23 cellular contexts compared by ENCODE assay signal in genomic region chr3:124797426-124797945, GRCh38.
A peak's percentile ranks its signal among the peaks of the same experiment; 100 is the strongest.
DNase-seq lines count a peak whose midpoint lies in the region; FAIRE-seq and TF ChIP-seq lines count a peak whose summit lies in the region.
"Had no signal": no experiment of that assay in that cellular context is flagged by ENCODE, and none has a peak within 500 bp of the region (broad histone marks: within the 10 kb centered on the region; RNA-seq: fewer than 3 reads in every experiment).

No MANE protein-coding gene starts in this region.

- H3K36me3 Mint-ChIP-seq in neural progenitor cell, result peaks cover 11% of the 10 kb centered on the region
- H3K36me3 Mint-ChIP-seq: T-cell had no signal

- H3K9me3 Mint-ChIP-seq in neural progenitor cell, result no peaks in the 10 kb centered on the region
- H3K9me3 Mint-ChIP-seq: H9, T-cell had no signal

- H3K4me3 ChIP-seq in HEK293 (ENCODE audit: low read depth, low read length), result no peak overlapping the region
- no peak overlapping the region for H3K4me3 ChIP-seq in neural progenitor cell
- no peak overlapping the region for H3K4me3 ChIP-seq in small intestine (ENCODE audit: low read depth in 1 of 2, low read length in 2 of 2)
- H3K4me3 ChIP-seq in suprapubic skin, result no peak overlapping the region

- H3K9ac ChIP-seq in neural progenitor cell, result no peak overlapping the region

- no peak for FAIRE-seq in small intestine (lab: Jason Lieb, UNC)
- FAIRE-seq: D721Med, G401.6, RCC 7860 had no signal

- H4K20me1 ChIP-seq in neural progenitor cell (ENCODE audit: low read depth), result no peaks in the 10 kb centered on the region

- TF ChIP-seq POLR2A in suprapubic skin (IDR thresholded peaks at IDR 0.05), result no peak

- H3K27me3 ChIP-seq in neural progenitor cell, result no peaks in the 10 kb centered on the region
- no peaks in the 10 kb centered on the region for H3K27me3 ChIP-seq in small intestine (ENCODE audit: control insufficient read depth in 2 of 2, insufficient read depth in 2 of 2, low read length in 2 of 2)
- H3K27me3 ChIP-seq in suprapubic skin, result no peaks in the 10 kb centered on the region

- no peak overlapping the region for H3K4me3 Mint-ChIP-seq in neural progenitor cell
- H3K4me3 Mint-ChIP-seq: H9, T-cell had no signal

- DNase-seq in NCI-H524 (lab: John Stamatoyannopoulos, UW) (peak; percentile 81 to 95), cerebellum (ENCODE audit: low spot score) (peak; percentile 66), neural progenitor cell (ENCODE audit: low spot score) (no peak), small intestine (no peak), suprapubic skin (ENCODE audit: low spot score in 2 of 2) (no peak)
- DNase-seq in activated CD4-positive, alpha-beta T cell treated with anti-CD3 and anti-CD28 coated beads, Interleukin-2, amount 50 U/mL, for 4 hours, result no peak
- no peak for DNase-seq in activated CD4-positive, alpha-beta T cell treated with anti-CD3 and anti-CD28 coated beads for 48 hours
- DNase-seq: ACHN, DND-41, H9, Kasumi-1, MM.1S, NCI-H1105 treated with DMSO at 0.1 percent for 48 hours, NCI-H1694, NCI-H226, NCI-H526, Right ventricle myocardium superior, T-cell had no signal

- H3K36me3 ChIP-seq in HEK293 (ENCODE audit: control insufficient read depth in 2 of 2, insufficient read depth in 1 of 2, low read length in 2 of 2) (peaks cover 0 to 27% of the 10 kb centered on the region in 2 experiments; a peak in 1 of 3 replicates), neural progenitor cell (no peaks in the 10 kb centered on the region), small intestine (ENCODE audit: control insufficient read depth in 2 of 2, insufficient read depth in 2 of 2, low read length in 2 of 2) (peaks cover 0 to 2% of the 10 kb centered on the region in 2 donors), suprapubic skin (peaks cover 30% of the 10 kb centered on the region)

- H3K9me3 ChIP-seq in HEK293 (ENCODE audit: control insufficient read depth, insufficient read depth, low read depth, low read length) (no peaks in the 10 kb centered on the region), neural progenitor cell (ENCODE audit: low read depth) (no peaks in the 10 kb centered on the region), small intestine (ENCODE audit: control insufficient read depth, low read depth) (no peaks in the 10 kb centered on the region), suprapubic skin (no peaks in the 10 kb centered on the region)

- peaks cover 2% of the 10 kb centered on the region for H3K27me3 Mint-ChIP-seq in neural progenitor cell (ENCODE audit: insufficient read depth, low read depth)

- CTCF ChIA-PET in HEK293 (lab: Yijun Ruan, JAX), result interaction anchor here (0.7 to 1.2 kb wide), 3 partner anchors 10 to 789 kb away, joined by 3 to 6 read pairs (median 4); no protein-coding TSS in a partner anchor

- peaks cover 18% of the 10 kb centered on the region for H3K4me1 Mint-ChIP-seq in neural progenitor cell
- H3K4me1 Mint-ChIP-seq: T-cell had no signal

- H3K27ac Mint-ChIP-seq in neural progenitor cell, result peak overlapping the region; percentile 95
- H3K27ac Mint-ChIP-seq: T-cell had no signal

- TF ChIP-seq CTCF in HEK293 (tag by site-specific recombination; IDR thresholded peaks at IDR 0.05) (no peak), neural progenitor cell (IDR thresholded peaks at IDR 0.05) (no peak), suprapubic skin (IDR thresholded peaks at IDR 0.05) (no peak)

- no peak for TF ChIP-seq EP300 in suprapubic skin (IDR thresholded peaks at IDR 0.05)

- H2AFZ ChIP-seq in neural progenitor cell (replicated peaks), result no peak overlapping the region

- H3K79me2 ChIP-seq in neural progenitor cell (ENCODE audit: low read depth), result no peaks in the 10 kb centered on the region

- no peak overlapping the region for H3K4me2 ChIP-seq in neural progenitor cell

- H3K27ac ChIP-seq in HEK293 (ENCODE audit: extremely low read depth, low read depth, low read length) (no peak overlapping the region), neural progenitor cell (no peak overlapping the region), small intestine (ENCODE audit: low read depth in 1 of 2, low read length in 1 of 2) (no peak overlapping the region), suprapubic skin (no peak overlapping the region)
- H3K27ac ChIP-seq: C4-2B had no signal

- 72 to 93% (median 90%) methylated on average over 4 of the region's 4 CpGs for WGBS in small intestine, 3 donors
- WGBS in suprapubic skin, result 82% methylated on average over 4 of the region's 4 CpGs

- no peaks in the 10 kb centered on the region for H3F3A ChIP-seq in neural progenitor cell (ENCODE audit: low read depth)

- POLR2A ChIA-PET in HEK293 (lab: Yijun Ruan, JAX), result interaction anchor here (0.6 kb wide), 1 partner anchor 16 kb away, joined by 4 read pairs; no protein-coding TSS in a partner anchor

- H3K4me1 ChIP-seq in HEK293 (ENCODE audit: control insufficient read depth, insufficient read depth, low read length), result peaks cover 5% of the 10 kb centered on the region
- H3K4me1 ChIP-seq in neural progenitor cell, result peaks cover 18% of the 10 kb centered on the region
- peaks cover 0 to 4% of the 10 kb centered on the region in 2 donors for H3K4me1 ChIP-seq in small intestine (ENCODE audit: control insufficient read depth in 2 of 2, insufficient read depth in 1 of 2, low read depth in 1 of 2, low read length in 1 of 2)
- H3K4me1 ChIP-seq in suprapubic skin, result peaks cover 39% of the 10 kb centered on the region

TF ChIP-seq in HEK293, 187 proteins besides CTCF, POLR2A, EP300 and RAD21:
- 0 out of 2 replicates have a peak, but pooled peaks have one; percentile 16 for TF ChIP-seq ZIC2 (tag by site-specific recombination; IDR thresholded peaks at IDR 0.05)
- TF ChIP-seq, protein P1, sequence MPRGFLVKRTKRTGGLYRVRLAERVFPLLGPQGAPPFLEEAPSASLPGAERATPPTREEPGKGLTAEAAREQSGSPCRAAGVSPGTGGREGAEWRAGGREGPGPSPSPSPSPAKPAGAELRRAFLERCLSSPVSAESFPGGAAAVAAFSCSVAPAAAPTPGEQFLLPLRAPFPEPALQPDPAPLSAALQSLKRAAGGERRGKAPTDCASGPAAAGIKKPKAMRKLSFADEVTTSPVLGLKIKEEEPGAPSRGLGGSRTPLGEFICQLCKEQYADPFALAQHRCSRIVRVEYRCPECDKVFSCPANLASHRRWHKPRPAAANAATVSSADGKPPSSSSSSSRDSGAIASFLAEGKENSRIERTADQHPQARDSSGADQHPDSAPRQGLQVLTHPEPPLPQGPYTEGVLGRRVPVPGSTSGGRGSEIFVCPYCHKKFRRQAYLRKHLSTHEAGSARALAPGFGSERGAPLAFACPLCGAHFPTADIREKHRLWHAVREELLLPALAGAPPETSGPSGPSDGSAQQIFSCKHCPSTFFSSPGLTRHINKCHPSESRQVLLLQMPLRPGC (tag by site-specific recombination; IDR thresholded peaks at IDR 0.05), result no peak

Comparison
In these comparisons a context has a peak if more than half of its experiments do, and no peak if none do; other contexts are left out.
1. DNase-seq: peak in NCI-H524 (2 of 2) and cerebellum (single experiment); none in neural progenitor cell (single experiment), small intestine (single experiment), activated CD4-positive, alpha-beta T cell treated with anti-CD3 and anti-CD28 coated beads, Interleukin-2, amount 50 U/mL, for 4 hours (0 of 2), suprapubic skin (0 of 2) and activated CD4-positive, alpha-beta T cell treated with anti-CD3 and anti-CD28 coated beads for 48 hours (single experiment).